20 cellular contexts compared by ENCODE assay signal in the genomic region with DNA sequence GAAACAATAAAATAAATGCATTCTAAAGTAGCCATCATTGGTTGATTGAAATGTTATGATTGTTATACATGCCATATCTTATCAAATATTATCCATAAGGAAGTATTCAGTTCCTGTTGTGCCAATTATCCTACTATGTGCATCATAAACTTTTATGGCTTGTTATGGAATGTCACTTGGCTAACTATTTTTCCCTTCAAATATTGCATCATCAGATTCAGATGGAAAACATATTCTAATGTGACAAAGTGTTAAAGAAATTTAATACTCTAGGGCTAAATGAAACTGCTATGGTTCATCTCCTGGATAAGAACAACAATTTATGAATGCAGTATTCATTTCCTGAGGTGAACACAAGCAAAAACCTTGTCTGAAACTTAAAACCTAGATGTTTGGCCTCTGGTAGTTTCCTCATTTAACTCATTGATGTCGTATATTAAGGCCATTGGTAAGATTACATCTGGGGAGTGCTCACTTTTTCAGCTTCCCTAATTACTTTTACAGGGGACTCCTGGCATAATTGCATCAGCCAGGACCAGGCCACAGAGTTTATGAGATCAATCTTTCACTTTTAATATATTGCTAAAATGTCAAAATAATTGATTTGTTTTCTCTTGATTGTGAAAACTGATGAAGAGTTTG.
DNase-seq lines count a peak whose midpoint lies in the region; FAIRE-seq and TF ChIP-seq lines count a peak whose summit lies in the region.
"Had no signal": no experiment of that assay in that cellular context is flagged by ENCODE, and none has a peak within 500 bp of the region (broad histone marks: within the 10 kb centered on the region; RNA-seq: fewer than 3 reads in every experiment).

No MANE protein-coding gene starts in this region.

- no peaks in the 10 kb centered on the region for H4K20me1 ChIP-seq in endothelial cell of umbilical vein (replicated peaks; ENCODE audit: control insufficient read depth, extremely low read depth, insufficient read depth, low read length)

- no peak overlapping the region for H2AFZ ChIP-seq in endothelial cell of umbilical vein (ENCODE audit: low read depth, low read length)
- H2AFZ ChIP-seq: GM23338 had no signal

- H3K27ac ChIP-seq in endothelial cell of umbilical vein (ENCODE audit: insufficient read depth, low read depth, low read length) = no peak overlapping the region
- H3K27ac ChIP-seq: A549 had no signal

- intact Hi-C loops in endothelial cell of umbilical vein (cut with micrococcal nuclease) = no loop called here

- no peaks in the 10 kb centered on the region for H3K9me1 ChIP-seq in endothelial cell of umbilical vein (replicated peaks; ENCODE audit: control insufficient read depth, extremely low read depth, insufficient read depth, low read length)

- H3K4me1 Mint-ChIP-seq in nephron = peaks cover 18% of the 10 kb centered on the region
- H3K4me1 Mint-ChIP-seq: CD14-positive monocyte had no signal

- no TSS peak for BruUV-seq in endothelial cell of umbilical vein (replicated peaks; lab: Mats Ljungman, UMichigan)

- FAIRE-seq in endothelial cell of umbilical vein (lab: Jason Lieb, UNC) = no peak
- FAIRE-seq: A549, D721Med, G401.6, GM18507 had no signal

- H3K4me1 ChIP-seq in endothelial cell of umbilical vein (ENCODE audit: control insufficient read depth, extremely low read depth, insufficient read depth, low read length) (no peaks in the 10 kb centered on the region), BE2C (no peaks in the 10 kb centered on the region)
- H3K4me1 ChIP-seq: A549, HAP-1 had no signal

- H3K27me3 Mint-ChIP-seq in nephron (ENCODE audit: low read depth) = no peaks in the 10 kb centered on the region

- H3K4me3 Mint-ChIP-seq in nephron = no peak overlapping the region
- H3K4me3 Mint-ChIP-seq: CD14-positive monocyte; CD8-positive, alpha-beta T cell; GM23338 had no signal

- H3K27ac Mint-ChIP-seq in nephron = peak overlapping the region in 2 of 3 experiments; percentile 24 to 83
- H3K27ac Mint-ChIP-seq: CD14-positive monocyte; CD8-positive, alpha-beta T cell; GM23338 had no signal

- dilution Hi-C loops in endothelial cell of umbilical vein (cut with MboI; ENCODE audit: extremely low pct_ligation_motif_present, low sequenced_read_pairs) = no loop called here

- peak; percentile 4 for DNase-seq in HT-29 (ENCODE audit: low spot score)
- peak; percentile 27 for DNase-seq in OCI-M1 (lab: John Stamatoyannopoulos, UW)
- peak; percentile 23 for DNase-seq in endothelial cell of umbilical vein (ENCODE audit: low read depth, low spot score)
- no peak for DNase-seq in BE2C
- DNase-seq in activated gamma-delta T cell (lab: John Stamatoyannopoulos, UW) = no peak
- no peak for DNase-seq in NCI-H1105 (lab: John Stamatoyannopoulos, UW)
- DNase-seq: CD8-positive, alpha-beta T cell; COR-L47; DMS153; DMS79 treated with DMSO at 0.1 percent for 48 hours; EL; KG1 had no signal

- H3K79me2 ChIP-seq in endothelial cell of umbilical vein (ENCODE audit: control insufficient read depth, insufficient read depth, low read length) = no peaks in the 10 kb centered on the region

- CTCF ChIA-PET in endothelial cell of umbilical vein (lab: Charles Lee) = no interaction called here

- H3K36me3 ChIP-seq in endothelial cell of umbilical vein (ENCODE audit: control insufficient read depth in 2 of 2, extremely low read depth in 1 of 2, insufficient read depth in 2 of 2, low read length in 2 of 2) = no peaks in the 10 kb centered on the region
- H3K36me3 ChIP-seq in BE2C = no peaks in the 10 kb centered on the region
- H3K36me3 ChIP-seq: HAP-1 had no signal

- H3K9ac ChIP-seq in endothelial cell of umbilical vein (replicated peaks; ENCODE audit: extremely low read depth, insufficient read depth, low read length) = no peak overlapping the region

- no peaks in the 10 kb centered on the region for H3K9me3 Mint-ChIP-seq in nephron
- H3K9me3 Mint-ChIP-seq: GM23338 had no signal

- no peak overlapping the region for H3K4me2 ChIP-seq in endothelial cell of umbilical vein (ENCODE audit: insufficient read depth, low read length)
- H3K4me2 ChIP-seq: A549, GM23338 had no signal

- H3K9me3 ChIP-seq in endothelial cell of umbilical vein (replicated peaks; ENCODE audit: control insufficient read depth, insufficient read depth, low read length) = no peaks in the 10 kb centered on the region
- H3K9me3 ChIP-seq in BE2C = no peaks in the 10 kb centered on the region
- H3K9me3 ChIP-seq: A549, HAP-1 had no signal

- H3K27me3 ChIP-seq in endothelial cell of umbilical vein (ENCODE audit: control insufficient read depth in 2 of 2, insufficient read depth in 2 of 2, low read length in 2 of 2) = peaks cover 0 to 4% of the 10 kb centered on the region in 2 experiments
- H3K27me3 ChIP-seq in BE2C = peaks cover 4% of the 10 kb centered on the region; the same call in 1 of the 2 replicates

- H3K36me3 Mint-ChIP-seq in nephron (ENCODE audit: low read depth) = no peaks in the 10 kb centered on the region
- H3K36me3 Mint-ChIP-seq: CD14-positive monocyte; CD8-positive, alpha-beta T cell had no signal

- POLR2A ChIA-PET in endothelial cell of umbilical vein (lab: Charles Lee) = no interaction called here

- H3K4me3 ChIP-seq in endothelial cell of umbilical vein (replicated peaks in 1 of 3; ENCODE audit: insufficient read depth in 1 of 3, low read depth in 1 of 3, low read length in 3 of 3) (no peak overlapping the region), BE2C (ENCODE audit: low read depth, low read length) (no peak overlapping the region)
- H3K4me3 ChIP-seq: A549, GM23338, HAP-1 had no signal

- TF ChIP-seq CTCF in endothelial cell of umbilical vein (IDR thresholded peaks at IDR 0.05; ENCODE audit: extremely low read depth in 1 of 2, insufficient read depth in 1 of 2, low read depth in 1 of 2, low read length in 2 of 2) (no peak), nephron (IDR thresholded peaks at IDR 0.05; ENCODE audit: unreplicated experiment in 3 of 3) (no peak), BE2C (IDR thresholded peaks at IDR 0.05; ENCODE audit: low read depth, low read length) (no peak)

- TF ChIP-seq POLR2A in endothelial cell of umbilical vein (IDR thresholded peaks at IDR 0.05; ENCODE audit: low read depth, low read length) = no peak

TF ChIP-seq in endothelial cell of umbilical vein, 7 proteins besides CTCF, POLR2A, EP300 and RAD21:
- TF ChIP-seq POLR2AphosphoS5 (IDR thresholded peaks at IDR 0.05; ENCODE audit: insufficient read depth, low read depth, low read length) (no peak), MYC (IDR thresholded peaks at IDR 0.05; ENCODE audit: low read depth, low read length) (no peak), EZH2 (IDR thresholded peaks at IDR 0.05; ENCODE audit: borderline replicate concordance, low read depth, low read length, severe bottlenecking) (no peak), FOS (IDR thresholded peaks at IDR 0.05; ENCODE audit: borderline replicate concordance, insufficient read depth, low read length) (no peak)
- TF ChIP-seq, protein P1, sequence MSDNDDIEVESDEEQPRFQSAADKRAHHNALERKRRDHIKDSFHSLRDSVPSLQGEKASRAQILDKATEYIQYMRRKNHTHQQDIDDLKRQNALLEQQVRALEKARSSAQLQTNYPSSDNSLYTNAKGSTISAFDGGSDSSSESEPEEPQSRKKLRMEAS (IDR thresholded peaks at IDR 0.05; ENCODE audit: insufficient read depth, insufficient read length) = no peak

Comparison
In these comparisons a context has a peak if more than half of its experiments do, and no peak if none do; other contexts are left out.
1. DNase-seq: peak in HT-29 (single experiment), OCI-M1 (single experiment) and endothelial cell of umbilical vein (single experiment); none in BE2C (single experiment), activated gamma-delta T cell (single experiment) and NCI-H1105 (single experiment).